Comparison of ENCODE assay signal across 8 cellular contexts in the genomic region with DNA sequence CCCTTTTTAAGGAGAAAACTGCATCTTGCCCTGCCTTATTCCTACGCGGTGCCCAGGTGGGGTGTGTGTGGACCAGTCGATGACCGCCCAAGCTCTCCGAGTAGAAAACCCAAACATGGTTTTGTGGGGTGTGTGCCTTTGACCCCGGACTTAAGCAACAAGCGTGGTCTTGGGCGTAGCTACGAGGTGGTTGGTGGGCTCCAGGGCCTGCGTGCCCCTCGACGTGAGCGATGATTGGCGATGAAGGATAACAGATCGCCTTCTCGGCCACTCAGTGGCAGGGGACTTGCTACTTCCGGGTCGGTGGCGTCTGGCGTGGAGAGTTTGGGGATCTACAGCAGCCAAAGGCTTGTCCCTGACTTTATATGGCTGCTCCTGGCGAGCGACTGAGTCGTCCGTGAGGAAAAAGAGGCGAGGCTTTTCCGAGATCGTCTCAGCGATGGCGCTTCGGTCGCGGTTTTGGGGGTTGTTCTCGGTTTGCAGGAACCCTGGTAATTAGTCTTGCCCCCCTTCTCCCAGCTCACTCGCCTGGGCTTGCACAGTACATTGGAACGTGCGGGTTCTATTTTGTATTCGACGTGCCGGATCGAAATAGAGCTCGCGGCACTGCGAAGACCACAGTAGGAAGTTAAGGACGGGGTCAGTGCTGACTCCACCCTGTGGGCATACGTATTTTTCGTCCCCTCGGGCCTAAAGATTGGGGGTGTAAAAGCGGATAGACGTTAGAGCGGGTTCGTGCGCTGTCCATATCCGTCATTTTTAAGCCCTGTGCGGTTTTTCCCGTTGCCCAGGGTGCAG. TPM values are rescaled to one million over a fixed set of nuclear protein-coding genes. Genes with fewer than 3 reads are reported as not detected.
DNase-seq lines count a peak whose midpoint lies in the region; ATAC-seq lines count a peak whose summit lies in the region.

TSS of gene MRPL18 (plus strand) at position 319 of the 798 bp plus-strand sequence. CDS start at position 440, 121 bp downstream.

- peak within 1 kb of the TSS; percentile 91 for H3K4me3 Mint-ChIP-seq in dendritic cell treated with granulocyte-macrophage colony-stimulating factor and Interleukin-4, amounts not matched to agents 40 ng/mL and 50 ng/mL, for 4 days

- no peaks in the 10 kb centered on the region for H3K9me3 Mint-ChIP-seq in dendritic cell treated with granulocyte-macrophage colony-stimulating factor and Interleukin-4, amounts not matched to agents 40 ng/mL and 50 ng/mL, for 4 days

- intact Hi-C loops in dendritic cell treated with granulocyte-macrophage colony-stimulating factor and Interleukin-4, amounts not matched to agents 40 ng/mL and 50 ng/mL, for 4 days (cut with micrococcal nuclease), result loop anchor here (1.0 to 10.0 kb wide), 3 partner anchors 62 to 154 kb away; no protein-coding TSS in a partner anchor

- peak; percentile 69 to 97 (median 93) for DNase-seq in C1 segment of cervical spinal cord (lab: John Stamatoyannopoulos, UW)
- peak; percentile 87 for DNase-seq in NCI-H748 treated with DMSO at 0.1 percent for 48 hours (lab: John Stamatoyannopoulos, UW)
- peak; percentile 58 to 91 for DNase-seq in activated CD4-positive, alpha-beta T cell treated with anti-CD3 and anti-CD28 coated beads, Interleukin-2, amount 50 U/mL, for 24 hours (ENCODE audit: low read depth in 1 of 2, low spot score in 1 of 2)
- peak; percentile 93 for DNase-seq in left lobe of liver (ENCODE audit: low spot score)
- peak; percentile 75 to 76 for DNase-seq in stimulated activated CD4-positive, alpha-beta T cell treated with anti-CD3 and anti-CD28 coated beads, Interleukin-2, amount 100 ng/mL, for 48 hours

- ATAC-seq in GM19372 (IDR thresholded peaks at IDR 0.05; ENCODE audit: low read depth, unreplicated experiment) (peak; percentile 75), HG03558 (IDR thresholded peaks at IDR 0.05; ENCODE audit: extremely low read depth, unreplicated experiment) (peak; percentile 80), left lobe of liver (peak; percentile 84)

- H3K4me1 Mint-ChIP-seq in dendritic cell treated with granulocyte-macrophage colony-stimulating factor and Interleukin-4, amounts not matched to agents 40 ng/mL and 50 ng/mL, for 4 days (ENCODE audit: low read depth), result peaks cover 36% of the 10 kb centered on the region

- H3K27me3 Mint-ChIP-seq in dendritic cell treated with granulocyte-macrophage colony-stimulating factor and Interleukin-4, amounts not matched to agents 40 ng/mL and 50 ng/mL, for 4 days, result no peaks in the 10 kb centered on the region

- H3K36me3 Mint-ChIP-seq in dendritic cell treated with granulocyte-macrophage colony-stimulating factor and Interleukin-4, amounts not matched to agents 40 ng/mL and 50 ng/mL, for 4 days (ENCODE audit: low read depth), result peaks cover 96% of the 10 kb centered on the region

- peak within 1 kb of the TSS; percentile 88 for H3K27ac Mint-ChIP-seq in dendritic cell treated with granulocyte-macrophage colony-stimulating factor and Interleukin-4, amounts not matched to agents 40 ng/mL and 50 ng/mL, for 4 days

RNA-seq across cellular contexts. Expression of gene MRPL18, which starts in this region (rescaled TPM):
- total RNA-seq in left lobe of liver, result 28.8 TPM

Comparison
In these comparisons a context has a peak if more than half of its experiments do, and no peak if none do; other contexts are left out.
1. Peak in every context shown above with its lines: DNase-seq and ATAC-seq.